Comparison of ENCODE assay signal across 27 cellular contexts in the genomic region with DNA sequence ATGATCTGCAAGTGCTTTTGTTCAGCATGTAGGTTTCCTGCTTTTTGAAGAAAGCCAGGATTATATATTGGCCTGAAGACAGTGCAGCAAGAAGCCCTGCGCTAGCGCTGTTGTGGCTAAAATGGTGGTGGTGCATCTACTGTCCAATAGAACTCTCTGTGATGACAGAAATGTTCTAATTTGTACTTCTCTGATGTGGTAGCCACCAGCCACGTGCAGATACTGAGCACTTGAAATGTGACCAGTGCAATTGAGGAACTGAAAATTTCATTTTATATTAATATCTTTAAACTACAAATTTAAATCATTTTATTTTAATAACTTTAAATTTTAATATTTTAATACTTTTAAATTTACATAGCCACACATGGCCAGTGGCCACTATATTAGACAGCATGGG.
"Had no signal": no experiment of that assay in that cellular context is flagged by ENCODE, and none has a peak within 500 bp of the region (broad histone marks: within the 10 kb centered on the region; RNA-seq: fewer than 3 reads in every experiment).

No MANE protein-coding gene starts in this region.

- H3K27ac ChIP-seq: hepatocyte, left ventricle myocardium inferior, ovary, prostate gland, skin epidermis, suprapubic skin, thoracic aorta, tibial artery, upper lobe of right lung had no signal

- H3K36me3 Mint-ChIP-seq: naive thymus-derived CD4-positive, alpha-beta T cell; natural killer cell treated with Interleukin-12 subunit alpha and Interleukin-12 subunit beta and Interleukin-15 and Interleukin-18, amount 100 ng/mL, for 72 hours; stimulated activated naive B cell treated with anti-CD40 and anti-IgM and Interleukin-4, amounts not matched to agents 10 μg/mL and 1 μg/mL and 100 μg/mL, for 72 hours had no signal

- H3K4me3 Mint-ChIP-seq: naive thymus-derived CD4-positive, alpha-beta T cell; natural killer cell treated with Interleukin-12 subunit alpha and Interleukin-12 subunit beta and Interleukin-15 and Interleukin-18, amount 100 ng/mL, for 72 hours; stimulated activated naive B cell treated with anti-CD40 and anti-IgM and Interleukin-4, amounts not matched to agents 10 μg/mL and 1 μg/mL and 100 μg/mL, for 72 hours; stimulated activated naive CD8-positive, alpha-beta T cell treated with anti-CD3 and anti-CD28 coated beads, Interleukin-15, Interleukin-2, amounts not matched to agents 100 ng/mL and 50 ng/mL, for 24 hours had no signal

- H3K9me3 ChIP-seq: left ventricle myocardium inferior, mucosa of descending colon, ovary, prostate gland, suprapubic skin, thoracic aorta, tibial artery, upper lobe of right lung had no signal

- H3K4me1 ChIP-seq: left ventricle myocardium inferior, prostate gland, suprapubic skin, tibial artery, upper lobe of right lung had no signal

- H3K4me3 ChIP-seq: hepatocyte, left ventricle myocardium inferior, lung, mucosa of descending colon, ovary, prostate gland, skin epidermis, suprapubic skin, thoracic aorta, tibial artery, upper lobe of right lung had no signal

- H3K36me3 ChIP-seq: left ventricle myocardium inferior, ovary, prostate gland, suprapubic skin, thoracic aorta, tibial artery, upper lobe of right lung had no signal

- DNase-seq: islet precursor cell; left ventricle myocardium inferior; midbrain; mucosa of descending colon; naive thymus-derived CD4-positive, alpha-beta T cell; ovary; posterior cingulate gyrus; retina; right cardiac atrium; stimulated activated CD4-positive, alpha-beta T cell treated with anti-CD3 and anti-CD28 coated beads, Interleukin-12 subunit alpha, Interleukin-12 subunit beta, amount 100 ng/mL, for 4 hours; stimulated activated CD4-positive, alpha-beta T cell treated with anti-CD3 and anti-CD28 coated beads, Interleukin-15, amount 100 ng/mL, for 24 hours; stimulated activated CD4-positive, alpha-beta T cell treated with anti-CD3 and anti-CD28 coated beads, Interleukin-2, amount 100 ng/mL, for 24 hours; stimulated activated CD4-positive, alpha-beta T cell treated with anti-CD3 and anti-CD28 coated beads, Interleukin-4, amount 100 ng/mL, for 1 hour; stimulated activated naive B cell treated with anti-CD40 and anti-IgM and Interleukin-4, amounts not matched to agents 10 μg/mL and 1 μg/mL and 100 μg/mL, for 72 hours; tibial artery; trophoblast cell; upper lobe of right lung had no signal

- H3K4me1 Mint-ChIP-seq: naive thymus-derived CD4-positive, alpha-beta T cell; stimulated activated naive B cell treated with anti-CD40 and anti-IgM and Interleukin-4, amounts not matched to agents 10 μg/mL and 1 μg/mL and 100 μg/mL, for 72 hours had no signal

- H3K79me2 ChIP-seq: hepatocyte had no signal

- H3K4me2 ChIP-seq: hepatocyte had no signal

- H2AFZ ChIP-seq: hepatocyte had no signal

- FAIRE-seq: urothelium cell line had no signal

- H3K9me3 Mint-ChIP-seq: naive thymus-derived CD4-positive, alpha-beta T cell; natural killer cell treated with Interleukin-12 subunit alpha and Interleukin-12 subunit beta and Interleukin-15 and Interleukin-18, amount 100 ng/mL, for 72 hours; stimulated activated naive CD8-positive, alpha-beta T cell treated with anti-CD3 and anti-CD28 coated beads, Interleukin-15, Interleukin-2, amounts not matched to agents 100 ng/mL and 50 ng/mL, for 24 hours had no signal

- ATAC-seq: mucosa of descending colon; naive thymus-derived CD4-positive, alpha-beta T cell; natural killer cell treated with Interleukin-12 subunit alpha and Interleukin-12 subunit beta and Interleukin-15 and Interleukin-18, amount 100 ng/mL, for 72 hours; right cardiac atrium; sciatic nerve; stimulated activated naive B cell treated with anti-CD40 and anti-IgM and Interleukin-4, amounts not matched to agents 10 μg/mL and 1 μg/mL and 100 μg/mL, for 72 hours; upper lobe of right lung had no signal

- H3K27me3 ChIP-seq: ovary had no signal

- H3K27ac Mint-ChIP-seq: naive thymus-derived CD4-positive, alpha-beta T cell; natural killer cell treated with Interleukin-12 subunit alpha and Interleukin-12 subunit beta and Interleukin-15 and Interleukin-18, amount 100 ng/mL, for 72 hours; stimulated activated naive B cell treated with anti-CD40 and anti-IgM and Interleukin-4, amounts not matched to agents 10 μg/mL and 1 μg/mL and 100 μg/mL, for 72 hours; stimulated activated naive CD8-positive, alpha-beta T cell treated with anti-CD3 and anti-CD28 coated beads, Interleukin-15, Interleukin-2, amounts not matched to agents 100 ng/mL and 50 ng/mL, for 24 hours had no signal
